8 cellular contexts compared by ENCODE assay signal in the genomic region with DNA sequence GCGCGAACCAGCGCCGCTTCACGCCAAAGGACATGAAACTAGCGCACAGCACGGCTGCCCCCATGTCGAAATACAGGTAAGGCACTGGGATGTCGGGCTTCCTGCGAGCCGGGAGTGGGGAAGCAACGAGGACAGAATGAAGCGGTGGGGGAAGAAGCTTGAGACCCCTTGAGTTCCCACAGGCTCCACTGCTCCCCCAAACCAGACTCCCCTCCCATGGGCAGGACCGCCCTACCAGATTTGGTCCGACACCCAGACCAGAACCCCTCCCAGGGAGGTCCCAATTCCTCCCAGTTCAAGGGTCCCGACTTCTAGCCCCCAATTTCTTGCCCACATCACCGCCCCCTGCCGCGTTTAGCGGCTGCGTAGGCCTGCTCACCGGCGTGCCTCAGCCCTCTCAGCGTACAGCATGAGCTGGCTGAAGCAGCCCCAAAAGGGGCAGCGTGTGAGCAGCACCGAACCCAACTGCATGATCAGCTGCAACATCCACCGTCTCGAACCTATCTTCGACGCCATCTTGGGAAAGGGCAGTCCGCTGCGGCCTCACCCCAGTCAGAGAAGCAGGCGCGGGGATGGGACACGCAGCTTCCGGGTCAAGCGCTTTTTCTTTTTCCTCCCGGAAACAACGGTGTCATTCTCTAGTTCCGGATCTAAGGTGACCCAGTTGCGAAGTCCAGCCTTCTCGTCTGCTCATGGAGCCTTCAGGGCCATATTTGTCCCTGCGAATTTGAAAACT. TPM values are rescaled to one million over a fixed set of nuclear protein-coding genes. Genes with fewer than 3 reads are reported as not detected.
DNase-seq lines count a peak whose midpoint lies in the region; ATAC-seq and TF ChIP-seq lines count a peak whose summit lies in the region.

A gene (minus strand): TSS at position 527 of the 736 bp plus-strand sequence. CDS start 11 bp downstream, at position 516.

- no peaks in the 10 kb centered on the region for H3K9me3 ChIP-seq in T-helper 17 cell (ENCODE audit: control insufficient read depth, low read length, poor library complexity, severe bottlenecking)
- no peaks in the 10 kb centered on the region for H3K9me3 ChIP-seq in upper lobe of right lung

- H3K4me3 Mint-ChIP-seq in T-helper 17 cell, result peak within 1 kb of the TSS; percentile 100
- H3K4me3 Mint-ChIP-seq in progenitor cell of endocrine pancreas (ENCODE audit: low read depth), result peak within 1 kb of the TSS; percentile 99

- peak within 1 kb of the TSS; percentile 95 for H3K4me3 ChIP-seq in upper lobe of right lung

- ATAC-seq in HG02759 (IDR thresholded peaks at IDR 0.05; ENCODE audit: unreplicated experiment), result peak; percentile 92
- peak; percentile 100 for ATAC-seq in T-helper 17 cell
- ATAC-seq in left ventricle myocardium superior, result peak; percentile 87
- ATAC-seq in upper lobe of right lung, result peak; percentile 96

- TF ChIP-seq CTCF in GM10266 (IDR thresholded peaks at IDR 0.05; ENCODE audit: control insufficient read depth, insufficient read depth, low read depth, missing control alignments) (no peak), progenitor cell of endocrine pancreas (IDR thresholded peaks at IDR 0.05; ENCODE audit: unreplicated experiment) (no peak), upper lobe of right lung (IDR thresholded peaks at IDR 0.05) (no peak)

- H3K9me3 Mint-ChIP-seq in progenitor cell of endocrine pancreas (ENCODE audit: low read depth), result no peaks in the 10 kb centered on the region

- H3K27ac ChIP-seq in upper lobe of right lung, result peak within 1 kb of the TSS; percentile 87

- peak within 1 kb of the TSS; percentile 96 for H3K27ac Mint-ChIP-seq in T-helper 17 cell
- H3K27ac Mint-ChIP-seq in progenitor cell of endocrine pancreas, result peak within 1 kb of the TSS; percentile 97

- H3K27me3 Mint-ChIP-seq in T-helper 17 cell (no peaks in the 10 kb centered on the region), progenitor cell of endocrine pancreas (no peaks in the 10 kb centered on the region)

- intact Hi-C loops in left ventricle myocardium superior (cut with micrococcal nuclease), result no loop called here
- intact Hi-C loops in upper lobe of right lung (cut with DNase I), result no loop called here

- H3K36me3 ChIP-seq in upper lobe of right lung, result peaks cover 2% of the 10 kb centered on the region

- H3K27me3 ChIP-seq in upper lobe of right lung, result no peaks in the 10 kb centered on the region

- H3K4me1 ChIP-seq in upper lobe of right lung, result peaks cover 14% of the 10 kb centered on the region

- DNase-seq in GM10266 (ENCODE audit: extremely low spot score) (peak; percentile 93), NCI-H1694 (lab: John Stamatoyannopoulos, UW) (peak; percentile 83), T-helper 17 cell (peak; percentile 76 to 78 (median 77)), amygdala (lab: John Stamatoyannopoulos, UW) (peak; percentile 42 to 94 (median 83)), left ventricle myocardium superior (peak; percentile 92), progenitor cell of endocrine pancreas (ENCODE audit: low spot score, unreplicated experiment) (peak; percentile 69), upper lobe of right lung (peak; percentile 94)

- H3K36me3 Mint-ChIP-seq in T-helper 17 cell (ENCODE audit: low read depth) (peaks cover 8% of the 10 kb centered on the region), progenitor cell of endocrine pancreas (ENCODE audit: insufficient read depth) (peaks cover under 1% of the 10 kb centered on the region)

- H3K4me1 Mint-ChIP-seq in T-helper 17 cell (peaks cover 7% of the 10 kb centered on the region), progenitor cell of endocrine pancreas (ENCODE audit: low read depth) (peaks cover 11% of the 10 kb centered on the region)

RNA-seq across cellular contexts. Expression of the gene that starts here (rescaled TPM):
- total RNA-seq in T-helper 17 cell (10 to 100 TPM; 10.5 to 11.8 TPM), left ventricle myocardium superior (20.7 TPM), progenitor cell of endocrine pancreas (27.5 and 28.9 TPM in 2 replicates), upper lobe of right lung (27.4 TPM)

Comparison
In these comparisons a context has a peak if more than half of its experiments do, and no peak if none do; other contexts are left out.
1. Peak in every context shown above with its lines: DNase-seq, ATAC-seq, H3K4me3 ChIP-seq and H3K27ac ChIP-seq.